Comparison of ENCODE assay signal across 8 cellular contexts in the genomic region with DNA sequence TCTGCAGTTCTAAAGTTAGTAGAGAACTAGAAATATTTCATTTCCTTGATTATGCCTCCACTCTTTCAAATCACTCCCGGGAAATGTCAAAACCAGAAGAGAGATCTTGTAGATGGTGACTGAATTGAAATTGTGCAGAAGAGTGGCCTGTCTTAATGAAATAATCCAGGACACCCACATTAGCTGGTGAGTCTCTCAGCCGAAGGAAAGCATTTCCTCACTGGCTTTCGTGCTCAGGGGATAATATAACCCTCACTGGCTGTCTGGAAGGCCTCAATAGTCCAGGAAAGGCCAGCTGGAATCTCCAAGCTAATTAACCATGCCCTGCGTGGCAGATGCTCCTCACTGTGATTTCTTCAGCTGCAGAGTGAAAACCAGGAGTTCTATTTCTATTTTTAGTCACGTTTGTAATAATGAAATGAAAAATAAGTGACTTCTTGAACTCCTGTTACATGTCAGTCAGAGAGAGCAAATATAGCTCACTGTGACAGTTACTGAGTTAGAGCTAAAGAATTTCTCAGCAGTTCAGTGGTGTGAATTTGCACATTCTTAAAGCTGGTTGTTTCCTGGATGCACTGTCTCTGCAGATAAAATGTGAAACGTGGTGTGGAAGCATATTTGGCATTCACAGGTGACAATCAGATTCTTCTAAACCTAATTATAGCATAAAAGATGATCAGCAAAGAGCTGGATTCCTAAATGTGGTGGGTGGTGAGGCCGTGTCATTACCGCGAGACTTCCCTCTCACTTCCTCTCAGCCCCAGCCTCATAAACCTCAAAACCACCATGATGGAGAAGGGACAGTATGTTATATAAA.
DNase-seq lines count a peak whose midpoint lies in the region; ATAC-seq and TF ChIP-seq lines count a peak whose summit lies in the region.

No MANE protein-coding gene starts in this region.

- H3K36me3 ChIP-seq in suprapubic skin (no peaks in the 10 kb centered on the region), transverse colon (no peaks in the 10 kb centered on the region)

- H3K27ac Mint-ChIP-seq in activated T-cell treated with anti-CD3 and anti-CD28 coated beads, Interleukin-2, amount 50 U/mL, for 72 hours, result no peak overlapping the region

- TF ChIP-seq EP300 in suprapubic skin (IDR thresholded peaks at IDR 0.05), result no peak
- no peak for TF ChIP-seq EP300 in transverse colon (IDR thresholded peaks at IDR 0.05; ENCODE audit: low read depth)

- no peaks in the 10 kb centered on the region for H3K27me3 ChIP-seq in suprapubic skin
- H3K27me3 ChIP-seq in transverse colon, result no peaks in the 10 kb centered on the region

- H3K4me1 ChIP-seq in suprapubic skin, result no peaks in the 10 kb centered on the region
- peaks cover 0 to 9% (median 3%) of the 10 kb centered on the region in 4 donors for H3K4me1 ChIP-seq in transverse colon

- DNase-seq in activated T-cell treated with anti-CD3 and anti-CD28 coated beads for 48 hours (ENCODE audit: low read depth), result peak; percentile 1
- DNase-seq in activated T-cell treated with anti-CD3 and anti-CD28 coated beads, Interleukin-2, amount 50 U/mL, for 72 hours, result no peak
- DNase-seq in NCI-H69 (lab: John Stamatoyannopoulos, UW), result peak; percentile 16
- no peak for DNase-seq in left lobe of liver (ENCODE audit: low spot score)
- DNase-seq in GM19238 (ENCODE audit: insufficient read length, low spot score), result no peak
- DNase-seq in suprapubic skin (ENCODE audit: low spot score in 2 of 2), result no peak
- no peak for DNase-seq in transverse colon

- H3K9me3 Mint-ChIP-seq in activated T-cell treated with anti-CD3 and anti-CD28 coated beads, Interleukin-2, amount 50 U/mL, for 72 hours, result no peaks in the 10 kb centered on the region

- H3K4me3 Mint-ChIP-seq in activated T-cell treated with anti-CD3 and anti-CD28 coated beads, Interleukin-2, amount 50 U/mL, for 72 hours, result no peak overlapping the region

- no peak for TF ChIP-seq POLR2A in suprapubic skin (IDR thresholded peaks at IDR 0.05)
- no peak for TF ChIP-seq POLR2A in transverse colon (IDR thresholded peaks at IDR 0.05)

- TF ChIP-seq CTCF in suprapubic skin (IDR thresholded peaks at IDR 0.05) (no peak), transverse colon (IDR thresholded peaks at IDR 0.05) (no peak)

- H3K4me3 ChIP-seq in suprapubic skin (no peak overlapping the region), transverse colon (no peak overlapping the region)

- WGBS in suprapubic skin, result 24% methylated on average over 9 of the region's 9 CpGs
- WGBS in transverse colon (ENCODE audit: low coverage in 1 of 2), 2 donors, result 35 to 61% methylated on average over 5 to 9 of the region's 9 CpGs

- peaks cover 23% of the 10 kb centered on the region for H3K27me3 Mint-ChIP-seq in activated T-cell treated with anti-CD3 and anti-CD28 coated beads, Interleukin-2, amount 50 U/mL, for 72 hours (ENCODE audit: low read depth)

- H3K9me3 ChIP-seq in suprapubic skin (no peaks in the 10 kb centered on the region), transverse colon (no peaks in the 10 kb centered on the region)

- intact Hi-C loops in transverse colon (cut with DNase I; ENCODE audit: low total_unique reads), result no loop called here

- in situ Hi-C loops in transverse colon (cut with MboI; ENCODE audit: low pct_ligation_motif_present in 1 of 4, low pct_unique_long_range_greater_than_20kb in 1 of 4, low sequenced_read_pairs in 3 of 4), result no loop called here

- H3K4me1 Mint-ChIP-seq in activated T-cell treated with anti-CD3 and anti-CD28 coated beads, Interleukin-2, amount 50 U/mL, for 72 hours (ENCODE audit: low read depth), result peaks cover 4% of the 10 kb centered on the region

- no peak for ATAC-seq in activated T-cell treated with anti-CD3 and anti-CD28 coated beads, Interleukin-2, amount 50 U/mL, for 72 hours (replicated peaks in 1 of 2)
- ATAC-seq in HG02840 (IDR thresholded peaks at IDR 0.05; ENCODE audit: low FRiP score, unreplicated experiment), result peak; percentile 74
- ATAC-seq in left lobe of liver, result peak; percentile 44

- H3K36me3 Mint-ChIP-seq in activated T-cell treated with anti-CD3 and anti-CD28 coated beads, Interleukin-2, amount 50 U/mL, for 72 hours (ENCODE audit: insufficient read depth in 2 of 2), result no peaks in the 10 kb centered on the region

- H3K27ac ChIP-seq in suprapubic skin (no peak overlapping the region), transverse colon (no peak overlapping the region)

Comparison
In these comparisons a context has a peak if more than half of its experiments do, and no peak if none do; other contexts are left out.
1. DNase-seq: peak in activated T-cell treated with anti-CD3 and anti-CD28 coated beads for 48 hours (single experiment) and NCI-H69 (single experiment); none in activated T-cell treated with anti-CD3 and anti-CD28 coated beads, Interleukin-2, amount 50 U/mL, for 72 hours (0 of 2), left lobe of liver (single experiment), GM19238 (single experiment), suprapubic skin (0 of 2) and transverse colon (single experiment).
2. ATAC-seq: peak in HG02840 (single experiment) and left lobe of liver (single experiment); none in activated T-cell treated with anti-CD3 and anti-CD28 coated beads, Interleukin-2, amount 50 U/mL, for 72 hours (0 of 2).